In genomic region chr12:11812558-11813421, GRCh38 we compare ENCODE assay signal across 7 cellular contexts.
A peak's percentile ranks its signal among the peaks of the same experiment; 100 is the strongest.
DNase-seq lines count a peak whose midpoint lies in the region; TF ChIP-seq lines count a peak whose summit lies in the region.

No MANE protein-coding gene starts in this region.

- peak; percentile 24 for TF ChIP-seq CTCF in GM13977 (IDR thresholded peaks at IDR 0.05; ENCODE audit: extremely low read depth, insufficient read depth, missing control alignments)

- no peak overlapping the region for H3K4me3 ChIP-seq in H7 (ENCODE audit: insufficient read depth, low read depth, low read length)
- H3K4me3 ChIP-seq in skin epidermis = peak overlapping the region in 1 of 7 experiments; percentile 17

- peak; percentile 34 for DNase-seq in GM13977 (ENCODE audit: low spot score)
- DNase-seq in H7 = peak; percentile 64
- DNase-seq in NCI-H2081 (lab: John Stamatoyannopoulos, UW) = peak; percentile 50 to 78
- no peak for DNase-seq in immature natural killer cell
- no peak for DNase-seq in DMS 273 treated with DMSO at 0.1 percent for 48 hours (lab: John Stamatoyannopoulos, UW)

- peak overlapping the region in 5 of 6 donors; percentile 4 to 81 (median 27) for H3K27ac Mint-ChIP-seq in immature natural killer cell

- H3K36me3 Mint-ChIP-seq in immature natural killer cell = no peaks in the 10 kb centered on the region

- peak overlapping the region in 4 of 5 donors; percentile 7 to 56 (median 38) for H3K4me3 Mint-ChIP-seq in immature natural killer cell

- H3K9me3 Mint-ChIP-seq in immature natural killer cell = no peaks in the 10 kb centered on the region

- no peaks in the 10 kb centered on the region for H3K36me3 ChIP-seq in H7 (replicated peaks; ENCODE audit: control insufficient read depth, insufficient read depth, low read length)

- in situ Hi-C loops in GM13977 (cut with MboI; ENCODE audit: low pct_unique_long_range_greater_than_20kb, low sequenced_read_pairs, unreplicated experiment) = no loop called here

- WGBS in adipose tissue, 3 donors = 12 to 38% (median 19%) methylated on average over 17 of the region's 17 CpGs

- H3K27me3 ChIP-seq in H7 (ENCODE audit: control insufficient read depth, insufficient read depth, low read length) = no peaks in the 10 kb centered on the region

- peaks cover 21 to 28% of the 10 kb centered on the region in 2 donors for H3K4me1 Mint-ChIP-seq in immature natural killer cell

- peaks cover 0 to 4% (median 2%) of the 10 kb centered on the region in 3 donors for H3K27me3 Mint-ChIP-seq in immature natural killer cell (ENCODE audit: low read depth in 3 of 3)

- peak overlapping the region; percentile 19 for H3K27ac ChIP-seq in adipose tissue (ENCODE audit: low read depth, low read length)
- peak overlapping the region in 20 of 21 experiments; percentile 49 to 87 (median 80) for H3K27ac ChIP-seq in skin epidermis

Comparison
In these comparisons a context has a peak if more than half of its experiments do, and no peak if none do; other contexts are left out.
1. DNase-seq: peak in GM13977 (single experiment), H7 (single experiment) and NCI-H2081 (2 of 2); none in immature natural killer cell (0 of 3) and DMS 273 treated with DMSO at 0.1 percent for 48 hours (single experiment).